In genomic region chr18:26356045-26356785, GRCh38 we compare ENCODE assay signal across 16 cellular contexts.
DNase-seq lines count a peak whose midpoint lies in the region; ATAC-seq and TF ChIP-seq lines count a peak whose summit lies in the region.
"Had no signal": no experiment of that assay in that cellular context is flagged by ENCODE, and none has a peak within 500 bp of the region (broad histone marks: within the 10 kb centered on the region; RNA-seq: fewer than 3 reads in every experiment).

No MANE protein-coding gene starts in this region.

- no peak overlapping the region for H3K27ac ChIP-seq in thyroid gland
- no peak overlapping the region for H3K27ac ChIP-seq in transverse colon
- H3K27ac ChIP-seq: right lobe of liver, RWPE1 had no signal

- intact Hi-C loops in thyroid gland (cut with DNase I) (no loop called here), transverse colon (cut with DNase I; ENCODE audit: low total_unique reads) (no loop called here)

- 93 to 94% methylated on average over 4 of the region's 4 CpGs for WGBS in thyroid gland, 2 donors
- WGBS in transverse colon (ENCODE audit: low coverage in 1 of 2), 2 donors = 62 to 75% methylated on average over 4 of the region's 4 CpGs

- peaks cover 17% of the 10 kb centered on the region for H3K36me3 Mint-ChIP-seq in IgD-negative memory B cell

- H3K4me1 Mint-ChIP-seq in IgD-negative memory B cell = peaks cover 9 to 13% (median 11%) of the 10 kb centered on the region in 3 donors
- H3K4me1 Mint-ChIP-seq: activated CD4-positive, alpha-beta memory T cell treated with anti-CD3 and anti-CD28 coated beads, Interleukin-2, amount 10 ng/mL, durations not matched to agents 7 days and 5 days; naive thymus-derived CD8-positive, alpha-beta T cell had no signal

- H3K4me3 Mint-ChIP-seq in IgD-negative memory B cell = peak overlapping the region in 1 of 4 donors; percentile 15
- H3K4me3 Mint-ChIP-seq: activated CD4-positive, alpha-beta memory T cell treated with anti-CD3 and anti-CD28 coated beads, Interleukin-2, amount 10 ng/mL, durations not matched to agents 7 days and 5 days; naive thymus-derived CD8-positive, alpha-beta T cell had no signal

- H3K27me3 ChIP-seq in thyroid gland (no peaks in the 10 kb centered on the region), transverse colon (no peaks in the 10 kb centered on the region)
- H3K27me3 ChIP-seq: right lobe of liver had no signal

- H3K9me3 ChIP-seq in thyroid gland (no peaks in the 10 kb centered on the region), transverse colon (no peaks in the 10 kb centered on the region)
- H3K9me3 ChIP-seq: right lobe of liver had no signal

- peak; percentile 72 for ATAC-seq in GM18511 (IDR thresholded peaks at IDR 0.05; ENCODE audit: unreplicated experiment)
- peak; percentile 60 for ATAC-seq in GM21360 (IDR thresholded peaks at IDR 0.05; ENCODE audit: unreplicated experiment)
- peak; percentile 65 for ATAC-seq in HG02884 (IDR thresholded peaks at IDR 0.05; ENCODE audit: unreplicated experiment)
- ATAC-seq in HG03196 (IDR thresholded peaks at IDR 0.05; ENCODE audit: unreplicated experiment) = no peak
- ATAC-seq: naive thymus-derived CD8-positive, alpha-beta T cell; right lobe of liver had no signal

- H3K27ac Mint-ChIP-seq in IgD-negative memory B cell = peak overlapping the region in 2 of 3 donors; percentile 9 to 65
- H3K27ac Mint-ChIP-seq: activated CD4-positive, alpha-beta memory T cell treated with anti-CD3 and anti-CD28 coated beads, Interleukin-2, amount 10 ng/mL, durations not matched to agents 7 days and 5 days had no signal

- H3K4me3 ChIP-seq in thyroid gland (replicated peaks in 1 of 3) (no peak overlapping the region), transverse colon (no peak overlapping the region)
- H3K4me3 ChIP-seq: right lobe of liver had no signal

- TF ChIP-seq POLR2A in thyroid gland (IDR thresholded peaks at IDR 0.05) = no peak
- no peak for TF ChIP-seq POLR2A in transverse colon (IDR thresholded peaks at IDR 0.05)

- H3K36me3 ChIP-seq in thyroid gland (no peaks in the 10 kb centered on the region), transverse colon (no peaks in the 10 kb centered on the region)
- H3K36me3 ChIP-seq: right lobe of liver had no signal

- no peak for TF ChIP-seq EP300 in transverse colon (IDR thresholded peaks at IDR 0.05; ENCODE audit: low read depth)

- no peak for TF ChIP-seq CTCF in thyroid gland (IDR thresholded peaks at IDR 0.05)
- TF ChIP-seq CTCF in transverse colon (IDR thresholded peaks at IDR 0.05) = no peak

- no peak for DNase-seq in thyroid gland
- no peak for DNase-seq in transverse colon
- DNase-seq in activated T-cell treated with anti-CD3 and anti-CD28 coated beads, Interleukin-2, amount 50 U/mL, for 1 hour = no peak
- DNase-seq: activated CD4-positive, alpha-beta memory T cell treated with anti-CD3 and anti-CD28 coated beads, Interleukin-2, amount 10 ng/mL, durations not matched to agents 7 days and 5 days; activated naive CD4-positive, alpha-beta T cell; glutamatergic neuron; naive thymus-derived CD8-positive, alpha-beta T cell; NCI-H446; right lobe of liver; T-helper 9 cell had no signal

- no peaks in the 10 kb centered on the region for H3K27me3 Mint-ChIP-seq in IgD-negative memory B cell
- H3K27me3 Mint-ChIP-seq: activated CD4-positive, alpha-beta memory T cell treated with anti-CD3 and anti-CD28 coated beads, Interleukin-2, amount 10 ng/mL, durations not matched to agents 7 days and 5 days; naive thymus-derived CD8-positive, alpha-beta T cell had no signal

- in situ Hi-C loops in transverse colon (cut with MboI; ENCODE audit: low pct_ligation_motif_present in 1 of 4, low pct_unique_long_range_greater_than_20kb in 1 of 4, low sequenced_read_pairs in 3 of 4) = no loop called here

- H3K9me3 Mint-ChIP-seq in IgD-negative memory B cell = peaks cover 0 to under 1% (median 0%) of the 10 kb centered on the region in 3 donors
- H3K9me3 Mint-ChIP-seq: activated CD4-positive, alpha-beta memory T cell treated with anti-CD3 and anti-CD28 coated beads, Interleukin-2, amount 10 ng/mL, durations not matched to agents 7 days and 5 days had no signal

- H3K4me1 ChIP-seq in thyroid gland (peaks cover 7 to 9% of the 10 kb centered on the region in 2 donors), transverse colon (no peaks in the 10 kb centered on the region)
- H3K4me1 ChIP-seq: right lobe of liver had no signal
